Comparison of ENCODE assay signal across 21 cellular contexts in the genomic region with DNA sequence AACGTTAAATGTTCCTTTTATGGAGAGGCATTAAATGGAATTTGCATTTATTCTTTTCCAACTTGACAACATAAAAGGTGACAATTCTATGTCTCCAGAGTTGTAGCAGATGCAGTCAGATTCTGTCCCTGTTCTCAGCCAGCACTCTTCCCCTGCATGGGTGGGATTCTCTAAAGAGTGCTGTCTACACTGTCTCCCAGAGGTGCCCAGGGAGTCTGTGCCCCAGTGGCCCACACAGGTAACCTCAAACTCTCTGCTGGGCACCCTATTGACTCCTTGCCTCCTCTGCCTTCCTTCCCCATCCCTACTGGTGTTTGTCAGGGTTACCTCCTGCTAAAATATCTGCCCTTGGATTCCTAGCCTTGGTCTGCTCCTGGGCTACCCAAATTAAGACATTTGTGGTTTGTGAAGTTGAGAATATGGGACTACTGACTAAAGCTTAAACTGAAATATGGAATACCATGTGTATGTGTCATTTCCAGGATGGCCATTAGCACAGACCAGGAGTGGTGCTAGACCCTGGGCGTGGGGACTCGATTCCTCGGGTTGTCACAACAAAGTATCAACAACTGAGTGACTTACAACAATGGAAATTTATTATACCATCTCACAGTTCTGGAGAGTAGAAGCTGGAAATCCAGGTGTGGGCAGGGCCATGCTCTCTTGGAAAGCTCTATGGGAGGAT.
A peak's percentile ranks its signal among the peaks of the same experiment; 100 is the strongest.
DNase-seq lines count a peak whose midpoint lies in the region; TF ChIP-seq lines count a peak whose summit lies in the region.
"Had no signal": no experiment of that assay in that cellular context is flagged by ENCODE, and none has a peak within 500 bp of the region (broad histone marks: within the 10 kb centered on the region; RNA-seq: fewer than 3 reads in every experiment).

No MANE protein-coding gene starts in this region.

- H3K9me3 ChIP-seq in sigmoid colon = peaks cover 0 to 3% (median 0%) of the 10 kb centered on the region in 4 donors
- H3K9me3 ChIP-seq: esophagus muscularis mucosa, testis had no signal

- H3K4me3 ChIP-seq in epithelial cell of esophagus (ENCODE audit: low read length) = no peak overlapping the region
- H3K4me3 ChIP-seq in sigmoid colon = no peak overlapping the region
- H3K4me3 ChIP-seq: esophagus muscularis mucosa, testis had no signal

- peak; percentile 76 for DNase-seq in EL
- peak; percentile 74 for DNase-seq in LHCN-M2 (ENCODE audit: low read depth)
- peak; percentile 35 for DNase-seq in epithelial cell of esophagus (ENCODE audit: low read depth)
- peak; percentile 19 for DNase-seq in sigmoid colon
- no peak for DNase-seq in NCI-H226
- DNase-seq in activated CD4-positive, alpha-beta T cell treated with anti-CD3 and anti-CD28 coated beads, Interleukin-2, amount 50 U/mL, for 4 hours = no peak
- no peak for DNase-seq in activated T-cell treated with anti-CD3 and anti-CD28 coated beads, Interleukin-2, amount 50 U/mL, for 48 hours
- no peak for DNase-seq in stimulated activated CD4-positive, alpha-beta T cell treated with anti-CD3 and anti-CD28 coated beads, Interleukin-4, amount 100 ng/mL, for 1 hour
- DNase-seq: activated CD4-positive, alpha-beta T cell treated with anti-CD3 and anti-CD28 coated beads, Interleukin-2, amount 50 U/mL, for 48 hours; activated naive CD4-positive, alpha-beta T cell treated with Interleukin-2 at 50 U/mL for 16 hours; AML-193; amygdala; cerebellar nuclear complex; COR-L47; glutamatergic neuron; left ventricle myocardium superior; NCI-H510A treated with DMSO at 0.1 percent for 48 hours; stimulated activated CD4-positive, alpha-beta T cell treated with anti-CD3 and anti-CD28 coated beads, Interleukin-12 subunit alpha, Interleukin-12 subunit beta, amount 100 ng/mL, for 4 hours; testis; WERI-Rb-1 had no signal

- no peak for TF ChIP-seq EP300 in sigmoid colon (IDR thresholded peaks at IDR 0.05)

- H3K4me1 ChIP-seq in sigmoid colon = no peaks in the 10 kb centered on the region
- H3K4me1 ChIP-seq: esophagus muscularis mucosa, testis had no signal

- TF ChIP-seq CTCF in epithelial cell of esophagus (IDR thresholded peaks at IDR 0.05; ENCODE audit: insufficient read depth, low read depth, low read length, missing control alignments) (no peak), sigmoid colon (IDR thresholded peaks at IDR 0.05) (no peak)

- no peaks in the 10 kb centered on the region for H3K36me3 ChIP-seq in sigmoid colon
- H3K36me3 ChIP-seq: esophagus muscularis mucosa, WERI-Rb-1 had no signal

- peaks cover 0 to 3% (median 0%) of the 10 kb centered on the region in 3 donors for H3K27me3 ChIP-seq in sigmoid colon
- H3K27me3 ChIP-seq: testis had no signal

- WGBS in sigmoid colon, 2 donors = 84 to 91% methylated on average over 4 of the region's 4 CpGs

- TF ChIP-seq POLR2A in sigmoid colon (IDR thresholded peaks at IDR 0.05) = no peak

- intact Hi-C loops in sigmoid colon (cut with DNase I) = no loop called here

- no peak overlapping the region for H3K27ac ChIP-seq in sigmoid colon
- H3K27ac ChIP-seq: esophagus muscularis mucosa, testis, WERI-Rb-1 had no signal

Comparison
In these comparisons a context has a peak if more than half of its experiments do, and no peak if none do; other contexts are left out.
1. DNase-seq: peak in EL (single experiment), LHCN-M2 (single experiment), epithelial cell of esophagus (single experiment) and sigmoid colon (single experiment); none in NCI-H226 (single experiment), activated CD4-positive, alpha-beta T cell treated with anti-CD3 and anti-CD28 coated beads, Interleukin-2, amount 50 U/mL, for 4 hours (0 of 2), activated T-cell treated with anti-CD3 and anti-CD28 coated beads, Interleukin-2, amount 50 U/mL, for 48 hours (0 of 2) and stimulated activated CD4-positive, alpha-beta T cell treated with anti-CD3 and anti-CD28 coated beads, Interleukin-4, amount 100 ng/mL, for 1 hour (single experiment).